In the genomic region with DNA sequence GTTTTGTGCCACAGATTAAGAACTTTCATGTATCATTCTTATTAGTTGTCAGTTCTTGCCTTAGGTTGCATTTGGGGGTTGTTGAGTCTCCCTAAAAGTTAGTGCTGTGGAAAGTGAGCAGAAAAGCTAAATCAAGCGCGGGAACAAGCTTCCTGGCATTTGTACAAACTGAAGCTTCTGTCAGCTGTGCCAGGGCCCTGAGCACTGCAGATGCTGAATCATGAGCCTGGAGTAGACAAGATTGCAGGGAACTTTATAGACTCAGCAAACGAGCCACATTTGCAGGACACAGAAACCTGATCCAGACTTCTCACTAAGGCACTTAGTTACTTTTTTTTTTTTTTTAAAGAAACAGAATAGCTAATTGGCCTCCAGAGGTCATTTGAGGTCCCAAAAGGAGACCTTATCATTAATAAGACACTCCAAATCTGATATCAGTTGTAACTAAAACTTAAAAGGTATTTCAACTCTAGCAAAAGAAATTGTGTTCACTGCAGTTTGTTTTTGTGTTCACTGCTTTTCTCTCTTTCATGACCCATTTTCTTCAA, we compare ENCODE assay signal across 17 cellular contexts.
DNase-seq lines count a peak whose midpoint lies in the region; ATAC-seq, FAIRE-seq and TF ChIP-seq lines count a peak whose summit lies in the region.
"Had no signal": no experiment of that assay in that cellular context is flagged by ENCODE, and none has a peak within 500 bp of the region (broad histone marks: within the 10 kb centered on the region; RNA-seq: fewer than 3 reads in every experiment).

No MANE protein-coding gene starts in this region.

- no peaks in the 10 kb centered on the region for H3K9me3 ChIP-seq in CD4-positive, alpha-beta memory T cell (ENCODE audit: control insufficient read depth in 1 of 2, low read length in 2 of 2)
- H3K9me3 ChIP-seq in MG63, result no peaks in the 10 kb centered on the region
- H3K9me3 ChIP-seq: breast epithelium had no signal

- ATAC-seq in HG02885 (IDR thresholded peaks at IDR 0.05; ENCODE audit: poor library complexity, unreplicated experiment), result no peak
- ATAC-seq: stimulated activated naive B cell treated with anti-CD40 and anti-IgM and Interleukin-4, amounts not matched to agents 10 μg/mL and 1 μg/mL and 100 μg/mL, for 72 hours had no signal

- TF ChIP-seq POLR2A in GM12891 (IDR thresholded peaks at IDR 0.05; ENCODE audit: low read depth, low read length), result no peak

- TF ChIP-seq CTCF in cardiac fibroblast (IDR thresholded peaks at IDR 0.05; ENCODE audit: low read depth, low read length), result no peak

- intact Hi-C loops in CD4-positive, alpha-beta memory T cell (cut with micrococcal nuclease), result loop anchor here (2.0 kb wide), 1 partner anchor 89 kb away; a partner anchor contains a TSS

- peaks cover 18% of the 10 kb centered on the region for H3K4me1 ChIP-seq in CD4-positive, alpha-beta memory T cell (ENCODE audit: insufficient read depth, low read length)
- H3K4me1 ChIP-seq: breast epithelium had no signal

- H3K27me3 ChIP-seq in CD4-positive, alpha-beta memory T cell (ENCODE audit: insufficient read depth, low read length), result no peaks in the 10 kb centered on the region
- H3K27me3 ChIP-seq in MG63, result no peaks in the 10 kb centered on the region
- H3K27me3 ChIP-seq: breast epithelium had no signal

- H3K4me1 Mint-ChIP-seq in CD4-positive, alpha-beta memory T cell, result peaks cover 19 to 55% (median 35%) of the 10 kb centered on the region in 4 donors

- DNase-seq in CD4-positive, alpha-beta memory T cell, result no peak
- DNase-seq in MG63, result peak; percentile 12
- peak; percentile 8 to 24 for DNase-seq in cardiac fibroblast (ENCODE audit: low read depth in 2 of 2)
- DNase-seq in left kidney (ENCODE audit: low read depth, low spot score), result peak; percentile 39
- no peak for DNase-seq in NCI-H2196 treated with DMSO at 0.1 percent for 48 hours (lab: John Stamatoyannopoulos, UW; ENCODE audit: unreplicated experiment)
- no peak for DNase-seq in GM12891 (ENCODE audit: insufficient read length, low spot score)
- no peak for DNase-seq in D341Med (ENCODE audit: low spot score)
- DNase-seq: activated CD4-positive, alpha-beta T cell treated with anti-CD3 and anti-CD28 coated beads, Interleukin-2, amount 10 ng/mL, durations not matched to agents 7 days and 5 days; AML-193; GDM1; NCI-H187 treated with DMSO at 0.1 percent for 48 hours; stimulated activated CD4-positive, alpha-beta T cell treated with anti-CD3 and anti-CD28 coated beads, Interleukin-4, amount 100 ng/mL, for 1 hour; stimulated activated naive B cell treated with anti-CD40 and anti-IgM and Interleukin-4, amounts not matched to agents 10 μg/mL and 1 μg/mL and 100 μg/mL, for 72 hours had no signal

- H3K27ac Mint-ChIP-seq in CD4-positive, alpha-beta memory T cell, result peak overlapping the region; percentile 2 to 85 (median 31)
- H3K27ac Mint-ChIP-seq: progenitor cell of endocrine pancreas; stimulated activated naive B cell treated with anti-CD40 and anti-IgM and Interleukin-4, amounts not matched to agents 10 μg/mL and 1 μg/mL and 100 μg/mL, for 72 hours; T-helper 1 cell treated with Interleukin-12 subunit alpha and Interleukin-12 subunit beta and Interleukin-4 antibody, amounts not matched to agents 30 μg/mL and 1 μg/mL, for 36 hours had no signal

- H3K4me3 Mint-ChIP-seq in CD4-positive, alpha-beta memory T cell, result peak overlapping the region in 1 of 8 donors; percentile 18
- H3K4me3 Mint-ChIP-seq: activated CD4-positive, alpha-beta T cell treated with anti-CD3 and anti-CD28 coated beads, Interleukin-2, amount 10 ng/mL, durations not matched to agents 7 days and 5 days; stimulated activated naive B cell treated with anti-CD40 and anti-IgM and Interleukin-4, amounts not matched to agents 10 μg/mL and 1 μg/mL and 100 μg/mL, for 72 hours; T-helper 1 cell treated with Interleukin-12 subunit alpha and Interleukin-12 subunit beta and Interleukin-4 antibody, amounts not matched to agents 30 μg/mL and 1 μg/mL, for 36 hours had no signal

- H3K9me3 Mint-ChIP-seq in CD4-positive, alpha-beta memory T cell, result no peaks in the 10 kb centered on the region
- H3K9me3 Mint-ChIP-seq: activated CD4-positive, alpha-beta T cell treated with anti-CD3 and anti-CD28 coated beads, Interleukin-2, amount 10 ng/mL, durations not matched to agents 7 days and 5 days; stimulated activated naive B cell treated with anti-CD40 and anti-IgM and Interleukin-4, amounts not matched to agents 10 μg/mL and 1 μg/mL and 100 μg/mL, for 72 hours; T-helper 1 cell treated with Interleukin-12 subunit alpha and Interleukin-12 subunit beta and Interleukin-4 antibody, amounts not matched to agents 30 μg/mL and 1 μg/mL, for 36 hours had no signal

- POLR2A ChIA-PET in CD4-positive, alpha-beta memory T cell (lab: Charles Lee; ENCODE audit: partially characterized antibody), result no interaction called here

- no peak overlapping the region for H3K27ac ChIP-seq in CD4-positive, alpha-beta memory T cell (ENCODE audit: low read depth, low read length)
- H3K27ac ChIP-seq: breast epithelium had no signal

- CTCF ChIA-PET in CD4-positive, alpha-beta memory T cell (lab: Charles Lee; ENCODE audit: partially characterized antibody), result interaction anchor here (0.6 kb wide), 1 partner anchor 26 kb away, joined by 5 read pairs; no protein-coding TSS in a partner anchor

- no peak overlapping the region for H3K4me3 ChIP-seq in CD4-positive, alpha-beta memory T cell (ENCODE audit: low read length in 2 of 2)
- H3K4me3 ChIP-seq in MG63 (no peak overlapping the region), cardiac fibroblast (replicated peaks in 1 of 2; ENCODE audit: low read depth in 2 of 2, low read length in 2 of 2) (no peak overlapping the region)
- H3K4me3 ChIP-seq: breast epithelium had no signal

- peaks cover 0 to 3% of the 10 kb centered on the region in 2 donors for H3K27me3 Mint-ChIP-seq in CD4-positive, alpha-beta memory T cell
- H3K27me3 Mint-ChIP-seq: progenitor cell of endocrine pancreas; stimulated activated naive B cell treated with anti-CD40 and anti-IgM and Interleukin-4, amounts not matched to agents 10 μg/mL and 1 μg/mL and 100 μg/mL, for 72 hours had no signal

- H3K36me3 ChIP-seq in CD4-positive, alpha-beta memory T cell (ENCODE audit: insufficient read depth, low read length), result no peaks in the 10 kb centered on the region
- no peaks in the 10 kb centered on the region for H3K36me3 ChIP-seq in MG63
- H3K36me3 ChIP-seq: breast epithelium had no signal

- FAIRE-seq in GM12891 (lab: Jason Lieb, UNC), result no peak

- H3K36me3 Mint-ChIP-seq in CD4-positive, alpha-beta memory T cell, result no peaks in the 10 kb centered on the region
- H3K36me3 Mint-ChIP-seq: stimulated activated naive B cell treated with anti-CD40 and anti-IgM and Interleukin-4, amounts not matched to agents 10 μg/mL and 1 μg/mL and 100 μg/mL, for 72 hours had no signal

TF ChIP-seq in GM12891, 5 proteins besides CTCF, POLR2A, EP300 and RAD21:
- no peak for TF ChIP-seq PAX5 (IDR thresholded peaks at IDR 0.05; ENCODE audit: insufficient read depth, low read length, severe bottlenecking)
- TF ChIP-seq TAF1 (IDR thresholded peaks at IDR 0.05; ENCODE audit: low read depth, low read length), result no peak
- no peak for TF ChIP-seq POLR2AphosphoS5 (IDR thresholded peaks at IDR 0.05; ENCODE audit: low read depth, low read length)
- no peak for TF ChIP-seq POU2F2 (IDR thresholded peaks at IDR 0.05; ENCODE audit: low read depth, low read length)
- no peak for TF ChIP-seq SPI1 (IDR thresholded peaks at IDR 0.05; ENCODE audit: low read depth, low read length)

Comparison
In these comparisons a context has a peak if more than half of its experiments do, and no peak if none do; other contexts are left out.
1. DNase-seq: peak in MG63 (single experiment), cardiac fibroblast (2 of 2) and left kidney (single experiment); none in CD4-positive, alpha-beta memory T cell (0 of 5), NCI-H2196 treated with DMSO at 0.1 percent for 48 hours (single experiment), GM12891 (single experiment) and D341Med (single experiment).